Comparison of ENCODE assay signal across 1 cellular context in genomic region chr20:53253668-53254067, GRCh38.
TF ChIP-seq lines count a peak whose summit lies in the region.

No MANE protein-coding gene starts in this region.

TF ChIP-seq in H1, 55 proteins besides CTCF, POLR2A, EP300 and RAD21 (continued from another document):
- TF ChIP-seq USF2 (IDR thresholded peaks at IDR 0.05; ENCODE audit: low read length) (no peak), YY1 (IDR thresholded peaks at IDR 0.05; ENCODE audit: low read depth, low read length) (no peak)
